Comparison of ENCODE assay signal across 2 cellular contexts in genomic region chr7:30851651-30852359, GRCh38.
TF ChIP-seq lines count a peak whose summit lies in the region.

No MANE protein-coding gene starts in this region.

TF ChIP-seq in IMR-90, 13 proteins besides CTCF, POLR2A, EP300 and RAD21 (continued from another document):
- TF ChIP-seq, protein P1, sequence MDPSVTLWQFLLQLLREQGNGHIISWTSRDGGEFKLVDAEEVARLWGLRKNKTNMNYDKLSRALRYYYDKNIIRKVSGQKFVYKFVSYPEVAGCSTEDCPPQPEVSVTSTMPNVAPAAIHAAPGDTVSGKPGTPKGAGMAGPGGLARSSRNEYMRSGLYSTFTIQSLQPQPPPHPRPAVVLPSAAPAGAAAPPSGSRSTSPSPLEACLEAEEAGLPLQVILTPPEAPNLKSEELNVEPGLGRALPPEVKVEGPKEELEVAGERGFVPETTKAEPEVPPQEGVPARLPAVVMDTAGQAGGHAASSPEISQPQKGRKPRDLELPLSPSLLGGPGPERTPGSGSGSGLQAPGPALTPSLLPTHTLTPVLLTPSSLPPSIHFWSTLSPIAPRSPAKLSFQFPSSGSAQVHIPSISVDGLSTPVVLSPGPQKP (IDR thresholded peaks at IDR 0.05; ENCODE audit: borderline replicate concordance, low read depth, low read length), result no peak
- TF ChIP-seq MXI1 (IDR thresholded peaks at IDR 0.05; ENCODE audit: borderline replicate concordance, low read depth, low read length) (no peak), NFE2L2 (IDR thresholded peaks at IDR 0.05; ENCODE audit: low read depth, low read length) (no peak), FOS (IDR thresholded peaks at IDR 0.05; ENCODE audit: low read depth, low read length) (no peak), SMC3 (IDR thresholded peaks at IDR 0.05; ENCODE audit: low read depth, low read length) (no peak), RCOR1 (IDR thresholded peaks at IDR 0.05; ENCODE audit: insufficient replicate concordance, low read length) (no peak)
TF ChIP-seq in IMR-90: peak in this region for 0.

TF ChIP-seq in SK-N-SH treated with all-trans-retinoic acid at 6 μM for 48 hours, 23 proteins besides CTCF, POLR2A, EP300 and RAD21:
- TF ChIP-seq POU6F1 (CRISPR knock-in tag; IDR thresholded peaks at IDR 0.05; ENCODE audit: borderline replicate concordance, low read depth) (no peak), GLIS3 (CRISPR knock-in tag; IDR thresholded peaks at IDR 0.05) (no peak), BACH2 (CRISPR knock-in tag; IDR thresholded peaks at IDR 0.05; ENCODE audit: borderline replicate concordance) (no peak), ARNTL (CRISPR knock-in tag; IDR thresholded peaks at IDR 0.05; ENCODE audit: borderline replicate concordance, low read depth) (no peak), SNAI2 (CRISPR knock-in tag; IDR thresholded peaks at IDR 0.05) (no peak), ZFP30 (CRISPR knock-in tag; IDR thresholded peaks at IDR 0.05) (no peak), ESRRG (CRISPR knock-in tag; IDR thresholded peaks at IDR 0.05) (no peak), ZNF70 (CRISPR knock-in tag; IDR thresholded peaks at IDR 0.05) (no peak), ZNF8 (CRISPR knock-in tag; IDR thresholded peaks at IDR 0.05) (no peak), CSDC2 (CRISPR knock-in tag; IDR thresholded peaks at IDR 0.05) (no peak), TSHZ2 (CRISPR knock-in tag; IDR thresholded peaks at IDR 0.05) (no peak), PPARA (CRISPR knock-in tag; IDR thresholded peaks at IDR 0.05; ENCODE audit: borderline replicate concordance) (no peak), TCF4 (CRISPR knock-in tag; IDR thresholded peaks at IDR 0.05; ENCODE audit: borderline replicate concordance) (no peak), ZFP3 (CRISPR knock-in tag; IDR thresholded peaks at IDR 0.05) (no peak), RARB (CRISPR knock-in tag; IDR thresholded peaks at IDR 0.05) (no peak), ZC3H10 (CRISPR knock-in tag; IDR thresholded peaks at IDR 0.05) (no peak), CSRNP3 (CRISPR knock-in tag; IDR thresholded peaks at IDR 0.05) (no peak), TOX (CRISPR knock-in tag; IDR thresholded peaks at IDR 0.05; ENCODE audit: borderline replicate concordance) (no peak)
- TF ChIP-seq, protein P2, sequence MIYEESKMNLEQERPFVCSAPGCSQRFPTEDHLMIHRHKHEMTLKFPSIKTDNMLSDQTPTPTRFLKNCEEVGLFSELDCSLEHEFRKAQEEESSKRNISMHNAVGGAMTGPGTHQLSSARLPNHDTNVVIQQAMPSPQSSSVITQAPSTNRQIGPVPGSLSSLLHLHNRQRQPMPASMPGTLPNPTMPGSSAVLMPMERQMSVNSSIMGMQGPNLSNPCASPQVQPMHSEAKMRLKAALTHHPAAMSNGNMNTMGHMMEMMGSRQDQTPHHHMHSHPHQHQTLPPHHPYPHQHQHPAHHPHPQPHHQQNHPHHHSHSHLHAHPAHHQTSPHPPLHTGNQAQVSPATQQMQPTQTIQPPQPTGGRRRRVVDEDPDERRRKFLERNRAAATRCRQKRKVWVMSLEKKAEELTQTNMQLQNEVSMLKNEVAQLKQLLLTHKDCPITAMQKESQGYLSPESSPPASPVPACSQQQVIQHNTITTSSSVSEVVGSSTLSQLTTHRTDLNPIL (CRISPR knock-in tag; IDR thresholded peaks at IDR 0.05; ENCODE audit: low read depth), result no peak
TF ChIP-seq in SK-N-SH treated with all-trans-retinoic acid at 6 μM for 48 hours: peak in this region for 0.
